1 cellular context compared by ENCODE assay signal in genomic region chr1:39115271-39116110, GRCh38.
TF ChIP-seq lines count a peak whose summit lies in the region.

No MANE protein-coding gene starts in this region.

TF ChIP-seq in K562, 482 proteins besides CTCF, POLR2A, EP300 and RAD21 (continued from another document):
- TF ChIP-seq ATF3 (IDR thresholded peaks at IDR 0.05), result peak; percentile 83
- 0 out of 2 replicates have a peak, but pooled peaks have one; percentile 66 for TF ChIP-seq ATF3 (CRISPR knock-in tag; conservative IDR thresholded peaks at IDR 0.05)
- TF ChIP-seq, protein P1, sequence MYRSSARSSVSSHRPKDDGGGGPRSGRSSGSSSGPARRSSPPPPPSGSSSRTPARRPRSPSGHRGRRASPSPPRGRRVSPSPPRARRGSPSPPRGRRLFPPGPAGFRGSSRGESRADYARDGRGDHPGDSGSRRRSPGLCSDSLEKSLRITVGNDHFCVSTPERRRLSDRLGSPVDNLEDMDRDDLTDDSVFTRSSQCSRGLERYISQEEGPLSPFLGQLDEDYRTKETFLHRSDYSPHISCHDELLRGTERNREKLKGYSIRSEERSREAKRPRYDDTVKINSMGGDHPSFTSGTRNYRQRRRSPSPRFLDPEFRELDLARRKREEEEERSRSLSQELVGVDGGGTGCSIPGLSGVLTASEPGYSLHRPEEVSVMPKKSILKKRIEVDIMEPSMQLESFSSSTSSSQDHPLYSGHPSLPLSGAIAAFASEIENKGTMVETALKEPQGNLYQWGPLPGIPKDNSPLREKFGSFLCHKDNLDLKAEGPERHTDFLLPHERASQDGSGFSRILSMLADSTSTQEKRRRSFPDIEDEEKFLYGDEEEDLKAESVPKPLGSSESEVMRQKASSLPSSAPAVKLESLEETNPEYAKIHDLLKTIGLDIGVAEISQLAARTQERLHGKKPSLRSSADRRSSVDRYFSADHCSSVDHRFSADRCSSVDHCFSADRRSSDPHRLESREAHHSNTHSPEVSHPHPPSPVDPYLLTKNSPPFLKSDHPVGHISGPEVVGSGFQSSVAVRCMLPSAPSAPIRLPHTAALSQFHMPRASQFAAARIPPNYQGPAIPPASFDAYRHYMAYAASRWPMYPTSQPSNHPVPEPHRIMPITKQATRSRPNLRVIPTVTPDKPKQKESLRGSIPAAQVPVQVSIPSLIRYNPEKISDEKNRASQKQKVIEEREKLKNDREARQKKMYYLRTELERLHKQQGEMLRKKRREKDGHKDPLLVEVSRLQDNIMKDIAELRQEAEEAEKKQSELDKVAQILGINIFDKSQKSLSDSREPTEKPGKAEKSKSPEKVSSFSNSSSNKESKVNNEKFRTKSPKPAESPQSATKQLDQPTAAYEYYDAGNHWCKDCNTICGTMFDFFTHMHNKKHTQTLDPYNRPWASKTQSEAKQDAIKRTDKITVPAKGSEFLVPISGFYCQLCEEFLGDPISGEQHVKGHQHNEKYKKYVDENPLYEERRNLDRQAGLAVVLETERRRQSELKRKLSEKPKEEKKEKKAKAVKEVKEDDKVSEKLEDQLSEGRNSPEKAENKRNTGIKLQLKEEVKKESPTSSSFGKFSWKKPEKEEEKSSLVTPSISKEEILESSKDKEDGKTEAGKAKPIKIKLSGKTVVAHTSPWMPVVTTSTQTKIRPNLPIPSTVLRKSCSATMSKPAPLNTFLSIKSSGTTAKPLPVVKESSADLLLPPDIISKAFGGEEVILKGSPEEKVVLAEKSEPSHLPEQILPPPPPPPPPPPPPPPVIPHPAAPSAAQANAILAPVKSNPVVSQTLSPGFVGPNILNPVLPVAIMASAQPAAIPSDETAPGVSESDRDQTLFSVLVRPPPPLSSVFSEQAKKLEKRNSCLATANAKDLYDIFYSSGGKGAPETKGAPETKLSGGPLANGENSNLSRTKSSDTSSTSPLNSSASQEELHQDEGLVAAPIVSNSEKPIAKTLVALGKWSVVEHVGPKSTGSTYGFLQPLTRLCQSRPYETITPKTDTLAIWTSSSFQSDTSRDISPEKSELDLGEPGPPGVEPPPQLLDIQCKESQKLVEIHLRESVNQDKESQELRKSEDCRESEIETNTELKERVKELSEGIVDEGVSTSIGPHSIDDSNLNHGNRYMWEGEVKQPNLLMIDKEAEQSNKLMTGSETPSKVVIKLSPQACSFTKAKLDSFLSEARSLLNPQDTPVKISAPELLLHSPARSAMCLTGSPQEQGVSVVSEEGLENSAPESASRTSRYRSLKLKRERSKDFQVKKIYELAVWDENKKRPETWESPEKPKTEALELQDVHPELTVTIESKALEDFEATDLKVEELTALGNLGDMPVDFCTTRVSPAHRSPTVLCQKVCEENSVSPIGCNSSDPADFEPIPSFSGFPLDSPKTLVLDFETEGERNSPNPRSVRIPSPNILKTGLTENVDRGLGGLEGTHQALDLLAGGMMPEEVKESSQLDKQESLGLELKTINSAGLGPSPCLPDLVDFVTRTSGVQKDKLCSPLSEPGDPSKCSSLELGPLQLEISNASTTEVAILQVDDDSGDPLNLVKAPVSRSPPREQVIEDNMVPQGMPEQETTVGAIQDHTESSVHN (IDR thresholded peaks at IDR 0.05; ENCODE audit: borderline replicate concordance in 1 of 2, low read depth in 1 of 2), result 0 out of 4 replicates have a peak, but pooled peaks of 1 of the 2 experiments have one; percentile 25
- TF ChIP-seq SMARCA4 (IDR thresholded peaks at IDR 0.05), result peak; percentile 85
- TF ChIP-seq TAF9B (IDR thresholded peaks at IDR 0.05; ENCODE audit: partially characterized antibody), result no peak
- TF ChIP-seq ZNF766 (CRISPR knock-in tag; conservative IDR thresholded peaks at IDR 0.05), result peak; percentile 60; the same call in 1 of the 2 replicates
- no peak for TF ChIP-seq FIP1L1 (IDR thresholded peaks at IDR 0.05; ENCODE audit: low read depth, low read length, poor library complexity, severe bottlenecking)
- peak; percentile 52; the same call in 1 of the 2 replicates for TF ChIP-seq HLTF (IDR thresholded peaks at IDR 0.05)
- TF ChIP-seq COPS2 (conservative IDR thresholded peaks at IDR 0.05), result no peak
- TF ChIP-seq FOSL1 (tag; conservative IDR thresholded peaks at IDR 0.05), result peak; percentile 88
- TF ChIP-seq L3MBTL2 (IDR thresholded peaks at IDR 0.05), result no peak
- TF ChIP-seq MAFK (IDR thresholded peaks at IDR 0.05; ENCODE audit: low read length), result peak; percentile 63; the same call in 1 of the 2 replicates
- peak; percentile 91 for TF ChIP-seq SMARCE1 (IDR thresholded peaks at IDR 0.05)
- TF ChIP-seq CBFA2T3 (IDR thresholded peaks at IDR 0.05), result peak; percentile 30
- TF ChIP-seq TFE3 (CRISPR knock-in tag; IDR thresholded peaks at IDR 0.05), result no peak
- TF ChIP-seq TEAD4 (IDR thresholded peaks at IDR 0.05; ENCODE audit: low read length), result peak; percentile 55; the same call in 1 of the 2 replicates
- no peak for TF ChIP-seq TEAD4 (CRISPR knock-in tag; IDR thresholded peaks at IDR 0.05; ENCODE audit: borderline replicate concordance)
- TF ChIP-seq, protein P2, sequence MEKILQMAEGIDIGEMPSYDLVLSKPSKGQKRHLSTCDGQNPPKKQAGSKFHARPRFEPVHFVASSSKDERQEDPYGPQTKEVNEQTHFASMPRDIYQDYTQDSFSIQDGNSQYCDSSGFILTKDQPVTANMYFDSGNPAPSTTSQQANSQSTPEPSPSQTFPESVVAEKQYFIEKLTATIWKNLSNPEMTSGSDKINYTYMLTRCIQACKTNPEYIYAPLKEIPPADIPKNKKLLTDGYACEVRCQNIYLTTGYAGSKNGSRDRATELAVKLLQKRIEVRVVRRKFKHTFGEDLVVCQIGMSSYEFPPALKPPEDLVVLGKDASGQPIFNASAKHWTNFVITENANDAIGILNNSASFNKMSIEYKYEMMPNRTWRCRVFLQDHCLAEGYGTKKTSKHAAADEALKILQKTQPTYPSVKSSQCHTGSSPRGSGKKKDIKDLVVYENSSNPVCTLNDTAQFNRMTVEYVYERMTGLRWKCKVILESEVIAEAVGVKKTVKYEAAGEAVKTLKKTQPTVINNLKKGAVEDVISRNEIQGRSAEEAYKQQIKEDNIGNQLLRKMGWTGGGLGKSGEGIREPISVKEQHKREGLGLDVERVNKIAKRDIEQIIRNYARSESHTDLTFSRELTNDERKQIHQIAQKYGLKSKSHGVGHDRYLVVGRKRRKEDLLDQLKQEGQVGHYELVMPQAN (IDR thresholded peaks at IDR 0.05; ENCODE audit: borderline replicate concordance), result no peak; the same call in 1 of the 2 replicates
- TF ChIP-seq EGR1 (conservative IDR thresholded peaks at IDR 0.05), result peak; percentile 97
- no peak for TF ChIP-seq ETS2 (tag; IDR thresholded peaks at IDR 0.05; ENCODE audit: borderline replicate concordance, poor library complexity, severe bottlenecking)
- TF ChIP-seq MTA1 (IDR thresholded peaks at IDR 0.05; ENCODE audit: borderline replicate concordance), result 0 out of 2 replicates have a peak, but pooled peaks have one; percentile 10
- TF ChIP-seq NFATC3 (IDR thresholded peaks at IDR 0.05), result no peak
- TF ChIP-seq, protein P3, sequence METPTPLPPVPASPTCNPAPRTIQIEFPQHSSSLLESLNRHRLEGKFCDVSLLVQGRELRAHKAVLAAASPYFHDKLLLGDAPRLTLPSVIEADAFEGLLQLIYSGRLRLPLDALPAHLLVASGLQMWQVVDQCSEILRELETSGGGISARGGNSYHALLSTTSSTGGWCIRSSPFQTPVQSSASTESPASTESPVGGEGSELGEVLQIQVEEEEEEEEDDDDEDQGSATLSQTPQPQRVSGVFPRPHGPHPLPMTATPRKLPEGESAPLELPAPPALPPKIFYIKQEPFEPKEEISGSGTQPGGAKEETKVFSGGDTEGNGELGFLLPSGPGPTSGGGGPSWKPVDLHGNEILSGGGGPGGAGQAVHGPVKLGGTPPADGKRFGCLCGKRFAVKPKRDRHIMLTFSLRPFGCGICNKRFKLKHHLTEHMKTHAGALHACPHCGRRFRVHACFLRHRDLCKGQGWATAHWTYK (CRISPR knock-in tag; IDR thresholded peaks at IDR 0.05), result no peak
- TF ChIP-seq, protein P4, sequence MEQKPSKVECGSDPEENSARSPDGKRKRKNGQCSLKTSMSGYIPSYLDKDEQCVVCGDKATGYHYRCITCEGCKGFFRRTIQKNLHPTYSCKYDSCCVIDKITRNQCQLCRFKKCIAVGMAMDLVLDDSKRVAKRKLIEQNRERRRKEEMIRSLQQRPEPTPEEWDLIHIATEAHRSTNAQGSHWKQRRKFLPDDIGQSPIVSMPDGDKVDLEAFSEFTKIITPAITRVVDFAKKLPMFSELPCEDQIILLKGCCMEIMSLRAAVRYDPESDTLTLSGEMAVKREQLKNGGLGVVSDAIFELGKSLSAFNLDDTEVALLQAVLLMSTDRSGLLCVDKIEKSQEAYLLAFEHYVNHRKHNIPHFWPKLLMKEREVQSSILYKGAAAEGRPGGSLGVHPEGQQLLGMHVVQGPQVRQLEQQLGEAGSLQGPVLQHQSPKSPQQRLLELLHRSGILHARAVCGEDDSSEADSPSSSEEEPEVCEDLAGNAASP (IDR thresholded peaks at IDR 0.05), result peak; percentile 26; the same call in 1 of the 2 replicates
- no peak for TF ChIP-seq WHSC1 (IDR thresholded peaks at IDR 0.05; ENCODE audit: low read length)
- no peak for TF ChIP-seq ZKSCAN1 (IDR thresholded peaks at IDR 0.05; ENCODE audit: low read depth, low read length)
- TF ChIP-seq CEBPZ (IDR thresholded peaks at IDR 0.05; ENCODE audit: borderline replicate concordance, low read depth, low read length), result no peak
- TF ChIP-seq NFE2 (IDR thresholded peaks at IDR 0.05; ENCODE audit: low read depth), result peak; percentile 93
- no peak for TF ChIP-seq PCBP2 (IDR thresholded peaks at IDR 0.05; ENCODE audit: low read depth, low read length, poor library complexity, severe bottlenecking)
